ENCODE assay signal across 8 cellular contexts in the genomic region with DNA sequence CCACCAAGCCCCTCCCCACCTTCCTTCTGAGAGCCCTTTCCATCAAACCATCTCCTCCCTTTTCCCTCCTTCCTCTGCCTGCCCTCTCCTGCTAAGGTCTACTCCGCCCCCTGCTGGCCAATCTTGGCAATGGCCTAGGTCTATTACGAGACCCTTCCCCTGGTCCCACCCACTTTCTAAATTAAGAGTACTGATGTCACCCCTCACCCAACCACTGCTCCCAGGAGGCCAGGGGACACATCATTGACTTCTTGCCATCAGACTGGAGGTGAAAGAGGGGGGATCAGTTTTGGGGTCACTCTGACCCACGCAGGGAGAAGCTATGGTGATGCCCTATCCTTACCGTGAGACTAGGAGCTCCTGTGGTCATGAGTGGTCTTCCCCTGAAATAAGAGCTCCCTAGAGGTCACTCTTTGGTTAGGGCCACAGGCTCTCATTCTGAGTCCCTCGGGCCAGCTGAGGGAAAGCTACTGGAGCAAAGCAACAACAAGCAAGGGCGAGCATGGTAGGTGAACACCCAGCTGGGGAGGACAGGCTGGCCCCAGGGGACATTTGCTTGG. TPM values are rescaled to one million over a fixed set of nuclear protein-coding genes. Genes with fewer than 3 reads are reported as not detected.
DNase-seq lines count a peak whose midpoint lies in the region; ATAC-seq and TF ChIP-seq lines count a peak whose summit lies in the region.

No MANE protein-coding gene starts in this region.

- TF ChIP-seq CTCF in A673 (conservative IDR thresholded peaks at IDR 0.05; ENCODE audit: low read depth, low read length) = peak; percentile 94
- TF ChIP-seq CTCF in GM23338 (conservative IDR thresholded peaks at IDR 0.05; ENCODE audit: low read depth in 2 of 2) = peak; percentile 87 to 99

- BruUV-seq in A673 (replicated peaks; lab: Mats Ljungman, UMichigan) = no TSS peak

- no peak overlapping the region for H3K4me2 ChIP-seq in GM23338

- H3K27me3 ChIP-seq in A673 (replicated peaks; ENCODE audit: insufficient read depth, low read depth, low read length, poor library complexity) (peaks cover 12% of the 10 kb centered on the region), GM23338 (ENCODE audit: insufficient read depth) (no peaks in the 10 kb centered on the region)

- no peaks in the 10 kb centered on the region for H3K9me3 ChIP-seq in A673 (ENCODE audit: low read depth, low read length, poor library complexity, severe bottlenecking)

- no peaks in the 10 kb centered on the region for H3K36me3 ChIP-seq in A673 (ENCODE audit: insufficient read depth, low read length, poor library complexity, severe bottlenecking)
- no peaks in the 10 kb centered on the region for H3K36me3 ChIP-seq in GM23338 (ENCODE audit: insufficient read depth)

- H3K4me1 ChIP-seq in A673 (ENCODE audit: insufficient read depth, low read length, poor library complexity, severe bottlenecking) (peaks cover 9% of the 10 kb centered on the region), GM23338 (ENCODE audit: insufficient read depth) (peaks cover 5% of the 10 kb centered on the region)

- no peak overlapping the region for H3K4me3 Mint-ChIP-seq in GM23338
- H3K4me3 Mint-ChIP-seq in central memory CD8-positive, alpha-beta T cell = no peak overlapping the region

- peak overlapping the region; percentile 30; the same call in 1 of the 2 replicates for H3K27ac Mint-ChIP-seq in GM23338
- H3K27ac Mint-ChIP-seq in central memory CD8-positive, alpha-beta T cell (ENCODE audit: low read depth) = no peak overlapping the region

- no peak overlapping the region for H3K27ac ChIP-seq in A673 (ENCODE audit: low read depth, low read length, poor library complexity, severe bottlenecking)
- no peak overlapping the region for H3K27ac ChIP-seq in GM23338 (ENCODE audit: low read depth)

- H2AFZ ChIP-seq in GM23338 = peak overlapping the region; percentile 89

- H3K79me2 ChIP-seq in GM23338 (replicated peaks; ENCODE audit: insufficient read depth) = no peaks in the 10 kb centered on the region

- H4K20me1 ChIP-seq in GM23338 (replicated peaks; ENCODE audit: insufficient read depth) = no peaks in the 10 kb centered on the region

- intact Hi-C loops in A673 (cut with micrococcal nuclease; ENCODE audit: unreplicated experiment) = loop anchor here (1.0 kb wide), 2 partner anchors 30 to 143 kb away; no protein-coding TSS in a partner anchor

- POLR2A ChIA-PET in A673 (lab: Charles Lee; ENCODE audit: low non-redundant PET) = interaction anchor here (0.6 kb wide), 1 partner anchor 213 kb away, joined by 3 read pairs; no protein-coding TSS in a partner anchor

- no peaks in the 10 kb centered on the region for H3K36me3 Mint-ChIP-seq in GM23338 (ENCODE audit: low read depth)
- H3K36me3 Mint-ChIP-seq in central memory CD8-positive, alpha-beta T cell (ENCODE audit: insufficient read depth) = no peaks in the 10 kb centered on the region

- DNase-seq in A673 (ENCODE audit: low spot score) (peak; percentile 79), GM23338 (ENCODE audit: low spot score) (peak; percentile 99), NCI-H345 treated with DMSO at 0.1 percent for 48 hours (lab: John Stamatoyannopoulos, UW; ENCODE audit: unreplicated experiment) (peak; percentile 97), left lobe of liver (ENCODE audit: low spot score) (peak; percentile 66)
- peak; percentile 86 for DNase-seq in activated CD4-positive, CD25-positive, alpha-beta regulatory T cell treated with anti-CD3 and anti-CD28 coated beads, Interleukin-2, amount 50 U/mL, for 72 hours
- peak; percentile 39 to 63 for DNase-seq in central memory CD8-positive, alpha-beta T cell (ENCODE audit: low spot score in 2 of 2)
- DNase-seq in stimulated activated CD4-positive, alpha-beta T cell treated with anti-CD3 and anti-CD28 coated beads, TNF-alpha, amount 100 ng/mL, for 24 hours (ENCODE audit: low read depth in 3 of 3) = peak; percentile 59 to 81 (median 68)

- no peaks in the 10 kb centered on the region for H3F3A ChIP-seq in GM23338 (replicated peaks; ENCODE audit: low read depth)

- ATAC-seq in GM23338 (peak; percentile 97), left lobe of liver (peak; percentile 89), HG03196 (IDR thresholded peaks at IDR 0.05; ENCODE audit: unreplicated experiment) (no peak)
- no peak for ATAC-seq in central memory CD8-positive, alpha-beta T cell (replicated peaks; ENCODE audit: extremely low read depth, poor library complexity, severe bottlenecking)

- no peaks in the 10 kb centered on the region for H3K9me2 ChIP-seq in GM23338 (ENCODE audit: insufficient read depth)

- CTCF ChIA-PET in A673 (lab: Charles Lee) = interaction anchor here (0.5 to 2.4 kb wide), 6 partner anchors 10 to 144 kb away, joined by 3 to 20 read pairs (median 4); no protein-coding TSS in a partner anchor

- H3K27me3 Mint-ChIP-seq in GM23338 (ENCODE audit: insufficient read depth, low read depth, poor library complexity) = peaks cover 2% of the 10 kb centered on the region
- peaks cover 66% of the 10 kb centered on the region for H3K27me3 Mint-ChIP-seq in central memory CD8-positive, alpha-beta T cell

- H3K4me3 ChIP-seq in A673 (ENCODE audit: low read depth, low read length, poor library complexity, severe bottlenecking) (no peak overlapping the region), GM23338 (no peak overlapping the region)

- peaks cover 35% of the 10 kb centered on the region for H3K4me1 Mint-ChIP-seq in GM23338
- no peaks in the 10 kb centered on the region for H3K4me1 Mint-ChIP-seq in central memory CD8-positive, alpha-beta T cell

- no peaks in the 10 kb centered on the region for H3K9me3 Mint-ChIP-seq in GM23338
- H3K9me3 Mint-ChIP-seq in central memory CD8-positive, alpha-beta T cell = no peaks in the 10 kb centered on the region

TF ChIP-seq in GM23338, 12 proteins besides CTCF, POLR2A, EP300 and RAD21:
- TF ChIP-seq CREB1 (CRISPR knock-in tag; IDR thresholded peaks at IDR 0.05; ENCODE audit: low read depth) = peak; percentile 51
- no peak for TF ChIP-seq ZNF114 (CRISPR knock-in tag; IDR thresholded peaks at IDR 0.05)
- TF ChIP-seq JUNB (IDR thresholded peaks at IDR 0.05; ENCODE audit: unreplicated experiment) = no peak

RNA-seq across cellular contexts. Expression of a gene that starts 34.6 kb away (rescaled TPM):
- total RNA-seq in A673 (2021) = not detected in 2 replicates
- total RNA-seq in GM23338 (2014; rRNA removed; shearing (Covaris generic)) = not detected in 2 replicates
- polyA plus RNA-seq in GM23338 (2016; fragmentation: Nextera tagmentation; extraction: Ambion mirVana) = not detected in 2 replicates
- not detected for total RNA-seq in left lobe of liver

RNA-seq across cellular contexts. Expression of a gene that starts 40.7 kb away (rescaled TPM):
- 73.6 and 106 TPM in 2 replicates for total RNA-seq in A673 (2021)
- 7.3 and 9.4 TPM in 2 replicates for total RNA-seq in GM23338 (2014; rRNA removed; shearing (Covaris generic))
- polyA plus RNA-seq in GM23338 (2016; fragmentation: Nextera tagmentation; extraction: Ambion mirVana) = 77.5 and 98.0 TPM in 2 replicates
- total RNA-seq in left lobe of liver = 13.9 TPM

RNA-seq across cellular contexts. Expression of a gene that starts 45.7 kb away (rescaled TPM):
- total RNA-seq in A673 (2021) (not detected in 2 replicates), left lobe of liver (not detected)
- not detected in 2 replicates for total RNA-seq in GM23338 (2014; rRNA removed; shearing (Covaris generic))
- polyA plus RNA-seq in GM23338 (2016; fragmentation: Nextera tagmentation; extraction: Ambion mirVana) = 0.47 TPM in 1 of 2 replicates, not detected in the other

RNA-seq across cellular contexts. Expression of a gene that starts 50.5 kb away (rescaled TPM):
- total RNA-seq in A673 (2021) (17.8 and 20.0 TPM in 2 replicates), left lobe of liver (7.1 TPM)
- 8.2 and 14.2 TPM in 2 replicates for total RNA-seq in GM23338 (2014; rRNA removed; shearing (Covaris generic))
- polyA plus RNA-seq in GM23338 (2016; fragmentation: Nextera tagmentation; extraction: Ambion mirVana) = 34.6 and 36.0 TPM in 2 replicates

RNA-seq across cellular contexts. Expression of a gene that starts 54.0 kb away (rescaled TPM):
- total RNA-seq in A673 (2021) = 0.61 and 0.99 TPM in 2 replicates
- total RNA-seq in GM23338 (2014; rRNA removed; shearing (Covaris generic)) = not detected in 2 replicates
- not detected in 2 replicates for polyA plus RNA-seq in GM23338 (2016; fragmentation: Nextera tagmentation; extraction: Ambion mirVana)
- not detected for total RNA-seq in left lobe of liver

Comparison
In these comparisons a context has a peak if more than half of its experiments do, and no peak if none do; other contexts are left out.
1. ATAC-seq: peak in GM23338 (single experiment) and left lobe of liver (single experiment); none in central memory CD8-positive, alpha-beta T cell (single experiment) and HG03196 (single experiment).
2. Peak in every context shown above with its lines, with median percentiles within 50 percentile points of each other: DNase-seq.